Comparison of ENCODE assay signal across 8 cellular contexts in the genomic region with DNA sequence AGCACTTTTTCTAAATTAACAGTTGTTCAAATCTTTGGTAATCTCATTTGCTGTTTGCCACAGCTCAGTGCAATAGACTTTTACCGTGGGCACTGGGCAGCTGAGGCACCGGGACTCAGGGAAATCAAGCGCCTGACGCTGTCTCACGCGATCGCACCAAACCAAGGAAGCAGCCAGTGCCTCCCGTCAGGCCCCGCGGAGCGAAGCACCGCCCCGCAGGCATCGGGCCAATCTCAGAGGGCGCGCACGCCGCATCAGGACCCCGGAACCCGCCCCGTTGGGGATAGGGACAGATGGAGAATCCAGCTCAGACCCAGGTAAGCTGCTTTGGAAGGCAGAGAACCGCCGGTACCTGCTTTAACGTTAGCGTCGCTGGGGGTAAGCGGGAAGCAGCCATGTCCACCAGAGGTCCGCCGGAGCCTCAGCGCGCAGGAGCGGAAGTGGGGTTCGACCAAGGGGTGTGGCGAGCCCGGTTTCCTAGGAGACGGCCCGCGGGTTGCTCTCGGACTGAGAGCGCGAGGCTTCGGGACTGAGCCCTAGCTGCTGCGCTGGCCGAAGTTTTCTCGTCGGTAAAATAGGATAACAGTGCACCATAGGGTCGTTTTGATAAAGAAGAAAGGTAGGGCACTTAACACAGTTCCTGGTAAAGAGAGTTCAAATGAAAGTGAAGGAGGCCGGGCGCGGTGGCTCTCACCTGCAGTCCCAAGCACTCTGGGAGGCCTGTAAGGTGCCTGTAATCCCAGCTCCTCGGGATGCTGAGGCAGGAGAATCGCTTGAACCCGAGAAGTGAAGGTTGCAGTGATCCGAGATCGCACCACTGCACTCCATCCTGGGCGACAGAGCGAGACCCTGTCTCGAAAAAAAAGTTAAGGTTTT. TPM values are rescaled to one million over a fixed set of nuclear protein-coding genes. Genes with fewer than 3 reads are reported as not detected.
DNase-seq lines count a peak whose midpoint lies in the region; ATAC-seq and TF ChIP-seq lines count a peak whose summit lies in the region.

A gene with protein sequence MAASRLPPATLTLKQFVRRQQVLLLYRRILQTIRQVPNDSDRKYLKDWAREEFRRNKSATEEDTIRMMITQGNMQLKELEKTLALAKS (minus strand): TSS at position 428 of the 876 bp plus-strand sequence. CDS start 31 bp downstream, at position 397.

- H3K36me3 ChIP-seq in breast epithelium (no peaks in the 10 kb centered on the region), iPS-20b (ENCODE audit: insufficient read depth, low read depth, low read length) (peaks cover 53% of the 10 kb centered on the region)

- intact Hi-C loops in breast epithelium (cut with DNase I; ENCODE audit: low total_unique reads): no loop called here

- H3K27ac ChIP-seq in VCaP: peak within 1 kb of the TSS; percentile 91
- H3K27ac ChIP-seq in breast epithelium: peak within 1 kb of the TSS; percentile 94 to 96
- peak within 1 kb of the TSS; percentile 74 for H3K27ac ChIP-seq in iPS-20b (ENCODE audit: low read length)
- H3K27ac ChIP-seq in skin epidermis: peak within 1 kb of the TSS; percentile 49 to 97 (median 91)

- peaks cover 0 to 10% of the 10 kb centered on the region in 2 donors for H3K4me1 ChIP-seq in breast epithelium
- peaks cover 6% of the 10 kb centered on the region; the same call in 1 of the 2 replicates for H3K4me1 ChIP-seq in iPS-20b (ENCODE audit: insufficient read depth, low read length)

- ATAC-seq in GM18870 (IDR thresholded peaks at IDR 0.05; ENCODE audit: unreplicated experiment) (peak; percentile 92), HG03135 (IDR thresholded peaks at IDR 0.05; ENCODE audit: unreplicated experiment) (peak; percentile 97)

- H3K4me3 ChIP-seq in breast epithelium (peak within 1 kb of the TSS; percentile 58 to 76 (median 62)), iPS-20b (ENCODE audit: low read length) (peak within 1 kb of the TSS; percentile 98), skin epidermis (peak within 1 kb of the TSS; percentile 28 to 69 (median 59))

- H3K9me3 ChIP-seq in breast epithelium: no peaks in the 10 kb centered on the region
- H3K9me3 ChIP-seq in iPS-20b (ENCODE audit: insufficient read depth, low read depth, low read length): no peaks in the 10 kb centered on the region

- H3K27me3 ChIP-seq in breast epithelium: no peaks in the 10 kb centered on the region
- no peaks in the 10 kb centered on the region for H3K27me3 ChIP-seq in iPS-20b (ENCODE audit: insufficient read depth, low read length)

- H3K9ac ChIP-seq in iPS-20b (ENCODE audit: low read depth, low read length): peak within 1 kb of the TSS; percentile 92

- in situ Hi-C loops in ACHN (cut with HindIII; ENCODE audit: low pct_ligation_motif_present, low pct_unique_long_range_greater_than_20kb, low sequenced_read_pairs): no loop called here

- TF ChIP-seq POLR2A in breast epithelium (IDR thresholded peaks at IDR 0.05): peak; percentile 95

- TF ChIP-seq CTCF in VCaP (conservative IDR thresholded peaks at IDR 0.05) (no peak), breast epithelium (IDR thresholded peaks at IDR 0.05) (peak in 2 of 3 donors; percentile 27 to 36)

- DNase-seq in ACHN (peak; percentile 90), NCI-H2196 treated with DMSO at 0.1 percent for 48 hours (lab: John Stamatoyannopoulos, UW; ENCODE audit: unreplicated experiment) (peak; percentile 87), breast epithelium (ENCODE audit: low spot score in 2 of 2) (peak; percentile 90 to 95)

RNA-seq across cellular contexts. Expression of the gene that starts here (rescaled TPM):
- total RNA-seq in breast epithelium: 10 to 100 TPM; 20.3 to 27.4 (median 23.2) TPM

Comparison
In these comparisons a context has a peak if more than half of its experiments do, and no peak if none do; other contexts are left out.
1. Peak in every context shown above with its lines: DNase-seq, ATAC-seq, H3K4me3 ChIP-seq and H3K27ac ChIP-seq.